1 cellular context compared by ENCODE assay signal in the genomic region with DNA sequence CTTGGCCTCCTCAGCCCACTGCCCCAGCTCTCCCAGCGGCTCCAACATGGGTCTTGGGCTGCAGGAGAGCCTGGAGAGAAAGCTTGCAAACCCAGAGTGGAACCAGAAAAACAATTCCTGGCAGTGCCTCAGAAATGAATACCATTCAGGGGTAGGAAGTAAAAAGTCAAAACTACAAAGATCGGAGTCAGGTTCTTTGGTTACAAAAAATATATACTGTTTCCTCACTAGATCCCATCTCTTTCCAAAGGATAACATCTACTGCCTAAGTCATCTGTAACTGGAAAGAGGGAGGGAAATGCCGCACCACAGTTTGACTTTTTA.
TF ChIP-seq lines count a peak whose summit lies in the region.

No MANE protein-coding gene starts in this region.

TF ChIP-seq in endothelial cell of umbilical vein, 7 proteins besides CTCF, POLR2A, EP300 and RAD21:
- TF ChIP-seq GATA2 (IDR thresholded peaks at IDR 0.05; ENCODE audit: insufficient read depth, insufficient read length, low read depth, low read length) (no peak), EZH2 (IDR thresholded peaks at IDR 0.05; ENCODE audit: borderline replicate concordance, low read depth, low read length, severe bottlenecking) (no peak), POLR2AphosphoS5 (IDR thresholded peaks at IDR 0.05; ENCODE audit: insufficient read depth, low read depth, low read length) (no peak), FOS (IDR thresholded peaks at IDR 0.05; ENCODE audit: borderline replicate concordance, insufficient read depth, low read length) (no peak), MYC (IDR thresholded peaks at IDR 0.05; ENCODE audit: low read depth, low read length) (no peak), MAX (IDR thresholded peaks at IDR 0.05; ENCODE audit: insufficient read depth, insufficient read length) (no peak)
